Comparison of ENCODE assay signal across 39 cellular contexts in genomic region chr18:49377742-49378141, GRCh38.
"Had no signal": no experiment of that assay in that cellular context is flagged by ENCODE, and none has a peak within 500 bp of the region (broad histone marks: within the 10 kb centered on the region; RNA-seq: fewer than 3 reads in every experiment).

No MANE protein-coding gene starts in this region.

- H3K9me3 ChIP-seq: adrenal gland, ascending aorta, body of pancreas, breast epithelium had no signal

- H3K4me1 Mint-ChIP-seq: activated naive CD4-positive, alpha-beta T cell treated with anti-CD3 and anti-CD28 coated beads, Interleukin-2, amount 10 ng/mL, durations not matched to agents 7 days and 5 days; activated naive CD8-positive, alpha-beta T cell treated with anti-CD3 and anti-CD28 coated beads, Interleukin-2, amount 10 ng/mL, durations not matched to agents 7 days and 5 days; activated naive CD8-positive, alpha-beta T cell treated with anti-CD3 and anti-CD28 coated beads, Interleukin-2, amount 50 U/mL, for 24 hours; central memory CD8-positive, alpha-beta T cell had no signal

- H3K27me3 ChIP-seq: adrenal gland, ascending aorta, body of pancreas, brain microvascular endothelial cell, breast epithelium, cardiac muscle cell had no signal

- H3K9me3 Mint-ChIP-seq: activated naive CD4-positive, alpha-beta T cell treated with anti-CD3 and anti-CD28 coated beads for 36 hours; activated naive CD4-positive, alpha-beta T cell treated with anti-CD3 and anti-CD28 coated beads, Interleukin-2, amount 10 ng/mL, durations not matched to agents 7 days and 5 days; activated naive CD4-positive, alpha-beta T cell treated with anti-CD3 and anti-CD28 coated beads, Interleukin-2, amount 50 U/mL, for 24 hours; activated naive CD4-positive, alpha-beta T cell treated with anti-CD3 and anti-CD28 coated beads, Interleukin-2, amount 50 U/mL, for 72 hours; activated naive CD8-positive, alpha-beta T cell treated with anti-CD3 and anti-CD28 coated beads for 36 hours; activated naive CD8-positive, alpha-beta T cell treated with anti-CD3 and anti-CD28 coated beads, Interleukin-2, amount 10 ng/mL, durations not matched to agents 7 days and 5 days; activated naive CD8-positive, alpha-beta T cell treated with anti-CD3 and anti-CD28 coated beads, Interleukin-2, amount 50 U/mL, for 24 hours; activated T-cell treated with anti-CD3 and anti-CD28 coated beads, Interleukin-2, amount 50 U/mL, for 4 hours; activated T-cell treated with anti-CD3 and anti-CD28 coated beads, Interleukin-2, amount 50 U/mL, for 72 hours; activated T-helper 1 cell treated with anti-CD3 and anti-CD28 coated beads, Interleukin-12 subunit alpha, Interleukin-12 subunit beta, Interleukin-2, Interleukin-4 antibody, amounts not matched to agents 30 ng/mL and 10 ng/mL and 1 ng/mL, durations not matched to agents 14 hours and 24 hours and 36 hours; activated T-helper 17 cell treated with anti-CD3 and anti-CD28 coated beads, Interleukin-2, amount 50 U/mL, for 72 hours; activated T-helper 2 cell treated with anti-CD3 and anti-CD28 coated beads, Interferon-gamma antibody, Interleukin-2, Interleukin-4, amounts not matched to agents 10 μg/mL and 5 μg/mL and 100 μg/mL, durations not matched to agents 14 hours and 24 hours and 36 hours; brain; central memory CD8-positive, alpha-beta T cell had no signal

- DNase-seq: activated effector memory CD4-positive, alpha-beta T cell treated with anti-CD3 and anti-CD28 coated beads, Interleukin-2, amount 50 U/mL, for 16 hours; activated effector memory CD4-positive, alpha-beta T cell treated with Interleukin-2 at 50 U/mL for 16 hours; activated gamma-delta T cell; activated gamma-delta T cell treated with Interleukin-2 at 50 U/mL for 16 hours; activated naive CD4-positive, alpha-beta T cell; activated naive CD4-positive, alpha-beta T cell treated with anti-CD3 and anti-CD28 coated beads for 36 hours; activated naive CD4-positive, alpha-beta T cell treated with anti-CD3 and anti-CD28 coated beads, Interleukin-2, amount 10 ng/mL, durations not matched to agents 7 days and 5 days; activated naive CD4-positive, alpha-beta T cell treated with anti-CD3 and anti-CD28 coated beads, Interleukin-2, amount 50 U/mL, for 16 hours; activated naive CD4-positive, alpha-beta T cell treated with Interleukin-2 at 50 U/mL for 16 hours; activated naive CD8-positive, alpha-beta T cell treated with anti-CD3 and anti-CD28 coated beads for 36 hours; activated naive CD8-positive, alpha-beta T cell treated with anti-CD3 and anti-CD28 coated beads, Interleukin-2, amount 10 ng/mL, durations not matched to agents 7 days and 5 days; activated naive CD8-positive, alpha-beta T cell treated with anti-CD3 and anti-CD28 coated beads, Interleukin-2, amount 50 U/mL, for 24 hours; activated T-cell treated with anti-CD3 and anti-CD28 coated beads, Interleukin-2, amount 50 U/mL, for 4 hours; activated T-cell treated with anti-CD3 and anti-CD28 coated beads, Interleukin-2, amount 50 U/mL, for 48 hours; activated T-cell treated with anti-CD3 and anti-CD28 coated beads, Interleukin-2, amount 50 U/mL, for 72 hours; adrenal gland; amniotic stem cell; amygdala; anterior cingulate cortex; aorta; body of pancreas; brain microvascular endothelial cell; caudate nucleus; central memory CD4-positive, alpha-beta T cell; cerebellar nuclear complex had no signal

- H3K4me3 ChIP-seq: adrenal gland, ascending aorta, body of pancreas, breast epithelium, cardiac muscle cell had no signal

- H3K27ac Mint-ChIP-seq: activated naive CD4-positive, alpha-beta T cell treated with anti-CD3 and anti-CD28 coated beads for 36 hours; activated naive CD4-positive, alpha-beta T cell treated with anti-CD3 and anti-CD28 coated beads, Interleukin-2, amount 10 ng/mL, durations not matched to agents 7 days and 5 days; activated naive CD4-positive, alpha-beta T cell treated with anti-CD3 and anti-CD28 coated beads, Interleukin-2, amount 50 U/mL, for 24 hours; activated naive CD4-positive, alpha-beta T cell treated with anti-CD3 and anti-CD28 coated beads, Interleukin-2, amount 50 U/mL, for 72 hours; activated naive CD8-positive, alpha-beta T cell; activated naive CD8-positive, alpha-beta T cell treated with anti-CD3 and anti-CD28 coated beads for 36 hours; activated naive CD8-positive, alpha-beta T cell treated with anti-CD3 and anti-CD28 coated beads, Interleukin-2, amount 10 ng/mL, durations not matched to agents 7 days and 5 days; activated naive CD8-positive, alpha-beta T cell treated with anti-CD3 and anti-CD28 coated beads, Interleukin-2, amount 50 U/mL, for 24 hours; activated T-cell treated with anti-CD3 and anti-CD28 coated beads, Interleukin-2, amount 50 U/mL, for 72 hours; activated T-helper 1 cell treated with anti-CD3 and anti-CD28 coated beads, Interleukin-12 subunit alpha, Interleukin-12 subunit beta, Interleukin-2, Interleukin-4 antibody, amounts not matched to agents 30 ng/mL and 10 ng/mL and 1 ng/mL, durations not matched to agents 14 hours and 24 hours and 36 hours; activated T-helper 17 cell treated with anti-CD3 and anti-CD28 coated beads, Interleukin-2, amount 50 U/mL, for 72 hours; activated T-helper 2 cell treated with anti-CD3 and anti-CD28 coated beads, Interferon-gamma antibody, Interleukin-2, Interleukin-4, amounts not matched to agents 10 μg/mL and 5 μg/mL and 100 μg/mL, durations not matched to agents 14 hours and 24 hours and 36 hours; brain had no signal

- ATAC-seq: activated naive CD4-positive, alpha-beta T cell treated with anti-CD3 and anti-CD28 coated beads, Interleukin-2, amount 50 U/mL, for 72 hours; activated naive CD8-positive, alpha-beta T cell treated with anti-CD3 and anti-CD28 coated beads, Interleukin-2, amount 50 U/mL, for 24 hours; activated T-cell treated with anti-CD3 and anti-CD28 coated beads, Interleukin-2, amount 50 U/mL, for 4 hours; activated T-cell treated with anti-CD3 and anti-CD28 coated beads, Interleukin-2, amount 50 U/mL, for 72 hours; activated T-helper 17 cell treated with anti-CD3 and anti-CD28 coated beads, Interleukin-2, amount 50 U/mL, for 72 hours; body of pancreas had no signal

- H3K4me3 Mint-ChIP-seq: activated naive CD4-positive, alpha-beta T cell treated with anti-CD3 and anti-CD28 coated beads for 36 hours; activated naive CD4-positive, alpha-beta T cell treated with anti-CD3 and anti-CD28 coated beads, Interleukin-2, amount 10 ng/mL, durations not matched to agents 7 days and 5 days; activated naive CD4-positive, alpha-beta T cell treated with anti-CD3 and anti-CD28 coated beads, Interleukin-2, amount 50 U/mL, for 24 hours; activated naive CD8-positive, alpha-beta T cell; activated naive CD8-positive, alpha-beta T cell treated with anti-CD3 and anti-CD28 coated beads for 36 hours; activated naive CD8-positive, alpha-beta T cell treated with anti-CD3 and anti-CD28 coated beads, Interleukin-2, amount 10 ng/mL, durations not matched to agents 7 days and 5 days; activated naive CD8-positive, alpha-beta T cell treated with anti-CD3 and anti-CD28 coated beads, Interleukin-2, amount 50 U/mL, for 24 hours; activated T-cell treated with anti-CD3 and anti-CD28 coated beads, Interleukin-2, amount 50 U/mL, for 4 hours; activated T-cell treated with anti-CD3 and anti-CD28 coated beads, Interleukin-2, amount 50 U/mL, for 72 hours; activated T-helper 1 cell treated with anti-CD3 and anti-CD28 coated beads, Interleukin-12 subunit alpha, Interleukin-12 subunit beta, Interleukin-2, Interleukin-4 antibody, amounts not matched to agents 30 ng/mL and 10 ng/mL and 1 ng/mL, durations not matched to agents 14 hours and 24 hours and 36 hours; activated T-helper 17 cell treated with anti-CD3 and anti-CD28 coated beads, Interleukin-2, amount 50 U/mL, for 72 hours; brain; central memory CD8-positive, alpha-beta T cell had no signal

- H3K27ac ChIP-seq: adrenal gland, ascending aorta, body of pancreas, brain microvascular endothelial cell, breast epithelium, cardiac muscle cell had no signal

- H3K4me1 ChIP-seq: adrenal gland, ascending aorta, body of pancreas, breast epithelium had no signal

- H3K27me3 Mint-ChIP-seq: activated naive CD4-positive, alpha-beta T cell treated with anti-CD3 and anti-CD28 coated beads, Interleukin-2, amount 10 ng/mL, durations not matched to agents 7 days and 5 days; activated naive CD4-positive, alpha-beta T cell treated with anti-CD3 and anti-CD28 coated beads, Interleukin-2, amount 50 U/mL, for 24 hours; activated naive CD8-positive, alpha-beta T cell; activated naive CD8-positive, alpha-beta T cell treated with anti-CD3 and anti-CD28 coated beads for 36 hours; activated naive CD8-positive, alpha-beta T cell treated with anti-CD3 and anti-CD28 coated beads, Interleukin-2, amount 10 ng/mL, durations not matched to agents 7 days and 5 days; activated naive CD8-positive, alpha-beta T cell treated with anti-CD3 and anti-CD28 coated beads, Interleukin-2, amount 50 U/mL, for 24 hours; activated T-helper 17 cell treated with anti-CD3 and anti-CD28 coated beads, Interleukin-2, amount 50 U/mL, for 72 hours; brain; central memory CD8-positive, alpha-beta T cell had no signal

- FAIRE-seq: astrocyte, bronchial epithelial cell, colon had no signal

- H3K36me3 ChIP-seq: adrenal gland, brain microvascular endothelial cell, breast epithelium had no signal
